In the genomic region with DNA sequence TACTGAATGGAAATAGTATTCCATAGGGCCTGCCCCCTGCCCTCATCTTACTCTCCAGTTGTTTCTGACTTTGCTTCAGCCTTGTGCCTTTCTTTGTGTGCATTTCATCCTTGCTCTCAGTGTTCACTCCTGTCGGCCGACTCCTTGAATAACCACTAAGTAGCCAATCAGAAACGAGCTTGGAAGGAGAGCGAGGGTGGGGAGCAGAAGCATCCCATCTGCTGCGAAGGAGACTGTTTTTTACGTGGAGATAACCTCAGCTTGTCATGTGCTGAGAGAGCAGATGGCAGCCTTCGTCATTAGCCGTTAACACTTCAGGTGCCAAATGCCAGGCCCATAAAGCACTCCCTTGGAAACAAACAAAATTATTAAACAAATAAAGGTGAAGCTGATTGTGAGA, we compare ENCODE assay signal across 1 cellular context.
TF ChIP-seq lines count a peak whose summit lies in the region.

No MANE protein-coding gene starts in this region.

TF ChIP-seq in WTC11, 78 proteins besides CTCF, POLR2A, EP300 and RAD21 (continued from another document):
- TF ChIP-seq OVOL2 (CRISPR knock-in tag; IDR thresholded peaks at IDR 0.05; ENCODE audit: borderline replicate concordance) (no peak), MYBL2 (CRISPR knock-in tag; IDR thresholded peaks at IDR 0.05) (no peak), ESRRA (CRISPR knock-in tag; IDR thresholded peaks at IDR 0.05; ENCODE audit: borderline replicate concordance) (no peak), EMX1 (CRISPR knock-in tag; IDR thresholded peaks at IDR 0.05) (no peak), ZNF263 (CRISPR knock-in tag; IDR thresholded peaks at IDR 0.05; ENCODE audit: low read depth) (no peak)
- TF ChIP-seq, protein P1, sequence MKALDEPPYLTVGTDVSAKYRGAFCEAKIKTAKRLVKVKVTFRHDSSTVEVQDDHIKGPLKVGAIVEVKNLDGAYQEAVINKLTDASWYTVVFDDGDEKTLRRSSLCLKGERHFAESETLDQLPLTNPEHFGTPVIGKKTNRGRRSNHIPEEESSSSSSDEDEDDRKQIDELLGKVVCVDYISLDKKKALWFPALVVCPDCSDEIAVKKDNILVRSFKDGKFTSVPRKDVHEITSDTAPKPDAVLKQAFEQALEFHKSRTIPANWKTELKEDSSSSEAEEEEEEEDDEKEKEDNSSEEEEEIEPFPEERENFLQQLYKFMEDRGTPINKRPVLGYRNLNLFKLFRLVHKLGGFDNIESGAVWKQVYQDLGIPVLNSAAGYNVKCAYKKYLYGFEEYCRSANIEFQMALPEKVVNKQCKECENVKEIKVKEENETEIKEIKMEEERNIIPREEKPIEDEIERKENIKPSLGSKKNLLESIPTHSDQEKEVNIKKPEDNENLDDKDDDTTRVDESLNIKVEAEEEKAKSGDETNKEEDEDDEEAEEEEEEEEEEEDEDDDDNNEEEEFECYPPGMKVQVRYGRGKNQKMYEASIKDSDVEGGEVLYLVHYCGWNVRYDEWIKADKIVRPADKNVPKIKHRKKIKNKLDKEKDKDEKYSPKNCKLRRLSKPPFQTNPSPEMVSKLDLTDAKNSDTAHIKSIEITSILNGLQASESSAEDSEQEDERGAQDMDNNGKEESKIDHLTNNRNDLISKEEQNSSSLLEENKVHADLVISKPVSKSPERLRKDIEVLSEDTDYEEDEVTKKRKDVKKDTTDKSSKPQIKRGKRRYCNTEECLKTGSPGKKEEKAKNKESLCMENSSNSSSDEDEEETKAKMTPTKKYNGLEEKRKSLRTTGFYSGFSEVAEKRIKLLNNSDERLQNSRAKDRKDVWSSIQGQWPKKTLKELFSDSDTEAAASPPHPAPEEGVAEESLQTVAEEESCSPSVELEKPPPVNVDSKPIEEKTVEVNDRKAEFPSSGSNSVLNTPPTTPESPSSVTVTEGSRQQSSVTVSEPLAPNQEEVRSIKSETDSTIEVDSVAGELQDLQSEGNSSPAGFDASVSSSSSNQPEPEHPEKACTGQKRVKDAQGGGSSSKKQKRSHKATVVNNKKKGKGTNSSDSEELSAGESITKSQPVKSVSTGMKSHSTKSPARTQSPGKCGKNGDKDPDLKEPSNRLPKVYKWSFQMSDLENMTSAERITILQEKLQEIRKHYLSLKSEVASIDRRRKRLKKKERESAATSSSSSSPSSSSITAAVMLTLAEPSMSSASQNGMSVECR (CRISPR knock-in tag; IDR thresholded peaks at IDR 0.05; ENCODE audit: borderline replicate concordance), result no peak
- TF ChIP-seq, protein P2, sequence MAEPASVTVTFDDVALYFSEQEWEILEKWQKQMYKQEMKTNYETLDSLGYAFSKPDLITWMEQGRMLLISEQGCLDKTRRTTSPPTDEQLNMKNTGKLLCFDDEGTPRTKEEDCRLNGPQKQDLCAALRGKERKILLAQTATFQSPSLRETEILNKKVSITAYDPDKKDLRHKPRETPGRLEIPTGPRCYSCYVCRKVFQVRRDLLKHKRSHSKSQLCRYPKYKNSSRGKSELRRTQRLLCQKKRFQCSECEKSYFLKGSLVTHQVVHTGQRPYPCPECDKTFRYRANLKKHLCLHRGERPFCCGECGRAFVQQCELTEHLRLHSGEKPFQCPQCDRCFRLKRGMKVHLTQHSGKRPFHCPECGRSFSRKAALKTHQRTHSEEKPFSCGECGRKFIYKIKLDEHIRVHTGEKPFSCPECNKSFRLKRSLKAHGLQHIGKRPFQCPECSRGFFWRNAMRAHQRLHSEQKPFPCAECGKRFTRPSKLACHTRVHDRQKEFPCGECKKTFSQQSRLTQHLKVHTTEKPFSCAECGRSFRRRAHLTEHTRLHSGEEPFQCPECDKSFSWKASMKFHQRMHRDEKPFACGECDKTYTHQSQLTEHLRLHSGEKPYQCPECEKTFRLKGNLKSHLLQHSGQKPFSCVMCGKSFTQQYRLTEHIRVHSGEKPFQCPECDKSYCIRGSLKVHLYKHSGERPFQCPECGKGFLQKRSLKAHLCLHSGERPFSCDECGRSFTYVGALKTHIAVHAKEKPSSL (CRISPR knock-in tag; conservative IDR thresholded peaks at IDR 0.05), result no peak
- TF ChIP-seq, protein P3, sequence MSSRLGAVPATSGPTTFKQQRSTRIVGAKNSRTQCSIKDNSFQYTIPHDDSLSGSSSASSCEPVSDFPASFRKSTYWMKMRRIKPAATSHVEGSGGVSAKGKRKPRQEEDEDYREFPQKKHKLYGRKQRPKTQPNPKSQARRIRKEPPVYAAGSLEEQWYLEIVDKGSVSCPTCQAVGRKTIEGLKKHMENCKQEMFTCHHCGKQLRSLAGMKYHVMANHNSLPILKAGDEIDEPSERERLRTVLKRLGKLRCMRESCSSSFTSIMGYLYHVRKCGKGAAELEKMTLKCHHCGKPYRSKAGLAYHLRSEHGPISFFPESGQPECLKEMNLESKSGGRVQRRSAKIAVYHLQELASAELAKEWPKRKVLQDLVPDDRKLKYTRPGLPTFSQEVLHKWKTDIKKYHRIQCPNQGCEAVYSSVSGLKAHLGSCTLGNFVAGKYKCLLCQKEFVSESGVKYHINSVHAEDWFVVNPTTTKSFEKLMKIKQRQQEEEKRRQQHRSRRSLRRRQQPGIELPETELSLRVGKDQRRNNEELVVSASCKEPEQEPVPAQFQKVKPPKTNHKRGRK (CRISPR knock-in tag; IDR thresholded peaks at IDR 0.05; ENCODE audit: borderline replicate concordance), result no peak
TF ChIP-seq in WTC11: peak in this region for 0.
